ENCODE assay signal across 1 cellular context in genomic region chr19:38250821-38251563, GRCh38.
TF ChIP-seq lines count a peak whose summit lies in the region.

No MANE protein-coding gene starts in this region.

TF ChIP-seq in HepG2, 621 proteins besides CTCF, POLR2A, EP300 and RAD21 (continued from another document and continues in another):
- TF ChIP-seq ZBTB25 (CRISPR knock-in tag; IDR thresholded peaks at IDR 0.05) (no peak), MTERF4 (CRISPR knock-in tag; IDR thresholded peaks at IDR 0.05) (no peak), ZNF276 (CRISPR knock-in tag; IDR thresholded peaks at IDR 0.05; ENCODE audit: low read depth) (no peak), ZNF460 (CRISPR knock-in tag; IDR thresholded peaks at IDR 0.05; ENCODE audit: borderline replicate concordance) (no peak), SP2 (CRISPR knock-in tag; IDR thresholded peaks at IDR 0.05) (no peak), LBX2 (CRISPR knock-in tag; IDR thresholded peaks at IDR 0.05; ENCODE audit: borderline replicate concordance) (no peak), KMT2B (CRISPR knock-in tag; IDR thresholded peaks at IDR 0.05) (no peak), CBX2 (IDR thresholded peaks at IDR 0.05; ENCODE audit: low read depth, low read length) (no peak), CBX2 (CRISPR knock-in tag; IDR thresholded peaks at IDR 0.05; ENCODE audit: low read depth) (no peak), TEAD3 (CRISPR knock-in tag; optimal IDR thresholded peaks at IDR 0.05; ENCODE audit: borderline replicate concordance) (peak; percentile 73), PRDM4 (CRISPR knock-in tag; IDR thresholded peaks at IDR 0.05; ENCODE audit: borderline replicate concordance) (no peak), KLF16 (CRISPR knock-in tag; IDR thresholded peaks at IDR 0.05) (no peak), ZNF768 (CRISPR knock-in tag; IDR thresholded peaks at IDR 0.05) (no peak), EED (CRISPR knock-in tag; IDR thresholded peaks at IDR 0.05) (no peak), EEA1 (CRISPR knock-in tag; IDR thresholded peaks at IDR 0.05; ENCODE audit: borderline replicate concordance) (no peak), PHF8 (CRISPR knock-in tag; IDR thresholded peaks at IDR 0.05) (no peak), NR1H2 (CRISPR knock-in tag; IDR thresholded peaks at IDR 0.05; ENCODE audit: borderline replicate concordance, low read depth) (no peak), ZNF253 (CRISPR knock-in tag; IDR thresholded peaks at IDR 0.05; ENCODE audit: borderline replicate concordance) (no peak), E2F5 (CRISPR knock-in tag; conservative IDR thresholded peaks at IDR 0.05) (no peak), ZNF383 (CRISPR knock-in tag; IDR thresholded peaks at IDR 0.05; ENCODE audit: borderline replicate concordance) (no peak), HDAC6 (IDR thresholded peaks at IDR 0.05; ENCODE audit: low read depth, low read length) (no peak), HOXA7 (CRISPR knock-in tag; IDR thresholded peaks at IDR 0.05) (no peak), ZMYM2 (CRISPR knock-in tag; IDR thresholded peaks at IDR 0.05) (no peak), SMYD3 (CRISPR knock-in tag; IDR thresholded peaks at IDR 0.05) (no peak), ZNF883 (CRISPR knock-in tag; IDR thresholded peaks at IDR 0.05; ENCODE audit: not compliant biosample characterization) (no peak), MXD3 (CRISPR knock-in tag; IDR thresholded peaks at IDR 0.05) (no peak), GATA4 (IDR thresholded peaks at IDR 0.05; ENCODE audit: borderline replicate concordance, low read depth) (no peak), CHD2 (IDR thresholded peaks at IDR 0.05; ENCODE audit: low read depth, low read length) (no peak), MLXIP (CRISPR knock-in tag; IDR thresholded peaks at IDR 0.05; ENCODE audit: borderline replicate concordance) (no peak), CENPBD1 (CRISPR knock-in tag; IDR thresholded peaks at IDR 0.05; ENCODE audit: borderline replicate concordance, low read depth) (no peak), ZKSCAN1 (IDR thresholded peaks at IDR 0.05; ENCODE audit: low read length) (peak; percentile 10; the same call in 1 of the 2 replicates), TFDP1 (CRISPR knock-in tag; IDR thresholded peaks at IDR 0.05; ENCODE audit: borderline replicate concordance) (no peak), ATRX (CRISPR knock-in tag; IDR thresholded peaks at IDR 0.05; ENCODE audit: borderline replicate concordance) (no peak), RBFOX2 (IDR thresholded peaks at IDR 0.05; ENCODE audit: low read depth, low read length) (no peak), THAP8 (CRISPR knock-in tag; IDR thresholded peaks at IDR 0.05; ENCODE audit: borderline replicate concordance) (no peak), ARID2 (CRISPR knock-in tag; IDR thresholded peaks at IDR 0.05; ENCODE audit: borderline replicate concordance) (no peak), ZNF333 (CRISPR knock-in tag; IDR thresholded peaks at IDR 0.05; ENCODE audit: borderline replicate concordance) (no peak), NCOA5 (CRISPR knock-in tag; IDR thresholded peaks at IDR 0.05) (no peak), NBN (conservative IDR thresholded peaks at IDR 0.05) (no peak), DNMT1 (CRISPR knock-in tag; IDR thresholded peaks at IDR 0.05) (no peak), AGO2 (optimal IDR thresholded peaks at IDR 0.05; ENCODE audit: low read depth, low read length) (no peak), PAF1 (CRISPR knock-in tag; IDR thresholded peaks at IDR 0.05) (no peak), HMGXB3 (CRISPR knock-in tag; IDR thresholded peaks at IDR 0.05; ENCODE audit: borderline replicate concordance) (no peak), ZNF180 (CRISPR knock-in tag; IDR thresholded peaks at IDR 0.05; ENCODE audit: borderline replicate concordance, low read depth) (no peak), ZNF280B (CRISPR knock-in tag; IDR thresholded peaks at IDR 0.05; ENCODE audit: borderline replicate concordance) (no peak)
